In the genomic region with DNA sequence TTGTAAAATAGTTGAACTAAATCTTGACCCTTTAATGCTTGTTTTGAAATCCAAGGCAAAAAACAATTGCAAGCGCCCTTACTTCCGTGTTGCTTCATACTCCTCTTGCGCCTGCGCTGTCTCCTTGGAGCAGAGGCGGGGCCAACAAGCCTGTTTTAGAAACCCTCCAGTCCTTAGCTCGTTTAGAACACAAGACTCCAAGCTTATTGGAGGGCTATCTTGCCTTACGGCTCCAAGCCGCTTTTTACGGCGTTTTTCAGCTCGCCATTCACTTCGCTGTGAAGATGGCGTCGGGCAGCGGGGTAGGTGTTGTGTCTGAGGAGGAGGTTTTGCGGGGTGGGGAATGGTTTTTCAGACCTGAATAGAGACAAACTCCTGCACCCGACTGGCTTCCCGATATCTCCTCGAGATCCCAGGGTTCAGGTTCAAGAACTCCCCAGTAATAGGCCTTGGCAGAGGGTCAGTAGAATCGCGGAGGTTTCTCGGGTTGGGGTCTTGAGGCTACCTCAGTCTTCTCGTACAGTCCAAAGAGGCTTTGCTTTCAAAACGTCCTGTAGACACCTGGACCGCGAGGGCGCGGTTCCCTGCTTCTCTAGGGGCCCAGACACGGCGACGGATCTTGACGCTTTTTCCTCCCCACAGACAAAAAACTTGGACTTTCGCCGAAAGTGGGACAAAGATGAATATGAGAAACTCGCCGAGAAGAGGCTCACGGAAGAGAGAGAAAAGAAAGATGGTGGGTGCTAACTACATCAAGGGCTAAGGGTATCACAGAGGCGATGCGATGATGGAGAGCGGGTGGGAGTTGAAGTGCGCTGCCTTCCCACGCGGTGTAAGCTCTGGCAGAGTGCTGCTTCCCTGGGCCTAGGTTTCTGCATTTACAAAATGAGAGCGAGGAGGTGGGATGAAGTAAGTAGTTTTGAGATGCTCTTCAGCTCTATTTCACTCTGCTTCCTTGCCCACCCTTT, we compare ENCODE assay signal across 1 cellular context.
TF ChIP-seq lines count a peak whose summit lies in the region.

A gene with protein sequence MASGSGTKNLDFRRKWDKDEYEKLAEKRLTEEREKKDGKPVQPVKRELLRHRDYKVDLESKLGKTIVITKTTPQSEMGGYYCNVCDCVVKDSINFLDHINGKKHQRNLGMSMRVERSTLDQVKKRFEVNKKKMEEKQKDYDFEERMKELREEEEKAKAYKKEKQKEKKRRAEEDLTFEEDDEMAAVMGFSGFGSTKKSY (plus strand): TSS at position 271 of the 968 bp plus-strand sequence. CDS start 14 bp downstream, at position 285.

TF ChIP-seq in K562, 482 proteins besides CTCF, POLR2A, EP300 and RAD21 (continued from another document and continues in another):
- TF ChIP-seq HSF4 (CRISPR knock-in tag; IDR thresholded peaks at IDR 0.05; ENCODE audit: borderline replicate concordance) (no peak), TCF7 (IDR thresholded peaks at IDR 0.05; ENCODE audit: borderline replicate concordance) (peak; percentile 69), ZNF384 (IDR thresholded peaks at IDR 0.05; ENCODE audit: low read depth, low read length) (peak; percentile 57; the same call in 1 of the 2 replicates), FOXK2 (conservative IDR thresholded peaks at IDR 0.05 in 1 of 2, IDR thresholded peaks at IDR 0.05 in 1 of 2; ENCODE audit: low read depth in 2 of 2) (peak; percentile 94 to 96), SIN3A (IDR thresholded peaks at IDR 0.05; ENCODE audit: borderline replicate concordance in 2 of 2, control insufficient read depth in 1 of 2, low read depth in 2 of 2, low read length in 2 of 2) (peak; percentile 70 to 74; a peak in 2 of 4 replicates), MYC (IDR thresholded peaks at IDR 0.05; ENCODE audit: low read depth, low read length) (peak; percentile 45; the same call in 1 of the 2 replicates), MYC (CRISPR knock-in tag; IDR thresholded peaks at IDR 0.05; ENCODE audit: borderline replicate concordance, low read depth) (no peak), RBFOX2 (IDR thresholded peaks at IDR 0.05; ENCODE audit: low read depth, low read length) (peak; percentile 71), MTF1 (CRISPR knock-in tag; IDR thresholded peaks at IDR 0.05; ENCODE audit: borderline replicate concordance) (no peak), RBM25 (IDR thresholded peaks at IDR 0.05; ENCODE audit: low read depth, low read length, severe bottlenecking) (peak; percentile 15), POLR2H (tag; IDR thresholded peaks at IDR 0.05; ENCODE audit: low read depth) (0 out of 2 replicates have a peak, but pooled peaks have one; percentile 38), POLR2G (IDR thresholded peaks at IDR 0.05; ENCODE audit: low read depth, low read length) (peak; percentile 63), ZSCAN29 (IDR thresholded peaks at IDR 0.05) (no peak), HIVEP1 (CRISPR knock-in tag; IDR thresholded peaks at IDR 0.05) (peak; percentile 16; the same call in 1 of the 2 replicates), LARP7 (IDR thresholded peaks at IDR 0.05) (no peak), SP1 (CRISPR knock-in tag; IDR thresholded peaks at IDR 0.05) (peak; percentile 79), THAP7 (CRISPR knock-in tag; IDR thresholded peaks at IDR 0.05) (no peak), ZNF561 (CRISPR knock-in tag; conservative IDR thresholded peaks at IDR 0.05) (no peak), CHD1 (IDR thresholded peaks at IDR 0.05; ENCODE audit: low read length) (peak; percentile 52), STAT5B (CRISPR knock-in tag; IDR thresholded peaks at IDR 0.05) (no peak), NFATC3 (IDR thresholded peaks at IDR 0.05) (no peak), TFAP4 (CRISPR knock-in tag; IDR thresholded peaks at IDR 0.05; ENCODE audit: borderline replicate concordance) (peak; percentile 56; the same call in 1 of the 2 replicates), MEIS2 (IDR thresholded peaks at IDR 0.05; ENCODE audit: partially characterized antibody) (peak; percentile 54), PHF8 (IDR thresholded peaks at IDR 0.05; ENCODE audit: borderline replicate concordance, low read length) (peak; percentile 84; the same call in 1 of the 2 replicates), FOXP1 (CRISPR knock-in tag; IDR thresholded peaks at IDR 0.05) (0 out of 2 replicates have a peak, but pooled peaks have one; percentile 54), GTF2A2 (tag; IDR thresholded peaks at IDR 0.05) (no peak), TBL1XR1 (IDR thresholded peaks at IDR 0.05; ENCODE audit: low read length in 2 of 2) (0 out of 4 replicates have a peak, but pooled peaks of 1 of the 2 experiments have one; percentile 21), ZEB2 (IDR thresholded peaks at IDR 0.05) (no peak), BRD4 (IDR thresholded peaks at IDR 0.05) (no peak), E4F1 (CRISPR knock-in tag; IDR thresholded peaks at IDR 0.05; ENCODE audit: borderline replicate concordance) (peak; percentile 99), MAFF (IDR thresholded peaks at IDR 0.05; ENCODE audit: low read length) (no peak), ELK3 (CRISPR knock-in tag; IDR thresholded peaks at IDR 0.05) (no peak), YY1 (IDR thresholded peaks at IDR 0.05; ENCODE audit: borderline replicate concordance in 1 of 3, control insufficient read depth in 1 of 3, extremely low read depth in 1 of 3, insufficient read depth in 3 of 3, insufficient read length in 1 of 3, insufficient replicate concordance in 2 of 3, low read depth in 1 of 3, low read length in 2 of 3) (peak; percentile 78 to 97 (median 93)), ZNF274 (IDR thresholded peaks at IDR 0.05; ENCODE audit: borderline replicate concordance, low read depth, low read length) (no peak), ZNF197 (CRISPR knock-in tag; IDR thresholded peaks at IDR 0.05; ENCODE audit: low read depth) (no peak), TCF7L2 (IDR thresholded peaks at IDR 0.05; ENCODE audit: low read depth, low read length) (no peak), COPS2 (conservative IDR thresholded peaks at IDR 0.05) (no peak), C11orf30 (IDR thresholded peaks at IDR 0.05; ENCODE audit: low read depth) (peak; percentile 99), IRF1 (CRISPR knock-in tag; IDR thresholded peaks at IDR 0.05; ENCODE audit: borderline replicate concordance) (no peak), MNT (conservative IDR thresholded peaks at IDR 0.05) (peak; percentile 60 to 80), KDM4B (IDR thresholded peaks at IDR 0.05; ENCODE audit: borderline replicate concordance in 2 of 2, low read depth in 1 of 2) (no peak), HOXB6 (CRISPR knock-in tag; IDR thresholded peaks at IDR 0.05; ENCODE audit: borderline replicate concordance) (no peak)
- TF ChIP-seq, protein P1, sequence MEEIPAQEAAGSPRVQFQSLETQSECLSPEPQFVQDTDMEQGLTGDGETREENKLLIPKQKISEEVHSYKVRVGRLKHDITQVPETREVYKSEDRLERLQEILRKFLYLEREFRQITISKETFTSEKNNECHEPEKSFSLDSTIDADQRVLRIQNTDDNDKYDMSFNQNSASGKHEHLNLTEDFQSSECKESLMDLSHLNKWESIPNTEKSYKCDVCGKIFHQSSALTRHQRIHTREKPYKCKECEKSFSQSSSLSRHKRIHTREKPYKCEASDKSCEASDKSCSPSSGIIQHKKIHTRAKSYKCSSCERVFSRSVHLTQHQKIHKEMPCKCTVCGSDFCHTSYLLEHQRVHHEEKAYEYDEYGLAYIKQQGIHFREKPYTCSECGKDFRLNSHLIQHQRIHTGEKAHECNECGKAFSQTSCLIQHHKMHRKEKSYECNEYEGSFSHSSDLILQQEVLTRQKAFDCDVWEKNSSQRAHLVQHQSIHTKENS (CRISPR knock-in tag; IDR thresholded peaks at IDR 0.05): no peak
- TF ChIP-seq, protein P2, sequence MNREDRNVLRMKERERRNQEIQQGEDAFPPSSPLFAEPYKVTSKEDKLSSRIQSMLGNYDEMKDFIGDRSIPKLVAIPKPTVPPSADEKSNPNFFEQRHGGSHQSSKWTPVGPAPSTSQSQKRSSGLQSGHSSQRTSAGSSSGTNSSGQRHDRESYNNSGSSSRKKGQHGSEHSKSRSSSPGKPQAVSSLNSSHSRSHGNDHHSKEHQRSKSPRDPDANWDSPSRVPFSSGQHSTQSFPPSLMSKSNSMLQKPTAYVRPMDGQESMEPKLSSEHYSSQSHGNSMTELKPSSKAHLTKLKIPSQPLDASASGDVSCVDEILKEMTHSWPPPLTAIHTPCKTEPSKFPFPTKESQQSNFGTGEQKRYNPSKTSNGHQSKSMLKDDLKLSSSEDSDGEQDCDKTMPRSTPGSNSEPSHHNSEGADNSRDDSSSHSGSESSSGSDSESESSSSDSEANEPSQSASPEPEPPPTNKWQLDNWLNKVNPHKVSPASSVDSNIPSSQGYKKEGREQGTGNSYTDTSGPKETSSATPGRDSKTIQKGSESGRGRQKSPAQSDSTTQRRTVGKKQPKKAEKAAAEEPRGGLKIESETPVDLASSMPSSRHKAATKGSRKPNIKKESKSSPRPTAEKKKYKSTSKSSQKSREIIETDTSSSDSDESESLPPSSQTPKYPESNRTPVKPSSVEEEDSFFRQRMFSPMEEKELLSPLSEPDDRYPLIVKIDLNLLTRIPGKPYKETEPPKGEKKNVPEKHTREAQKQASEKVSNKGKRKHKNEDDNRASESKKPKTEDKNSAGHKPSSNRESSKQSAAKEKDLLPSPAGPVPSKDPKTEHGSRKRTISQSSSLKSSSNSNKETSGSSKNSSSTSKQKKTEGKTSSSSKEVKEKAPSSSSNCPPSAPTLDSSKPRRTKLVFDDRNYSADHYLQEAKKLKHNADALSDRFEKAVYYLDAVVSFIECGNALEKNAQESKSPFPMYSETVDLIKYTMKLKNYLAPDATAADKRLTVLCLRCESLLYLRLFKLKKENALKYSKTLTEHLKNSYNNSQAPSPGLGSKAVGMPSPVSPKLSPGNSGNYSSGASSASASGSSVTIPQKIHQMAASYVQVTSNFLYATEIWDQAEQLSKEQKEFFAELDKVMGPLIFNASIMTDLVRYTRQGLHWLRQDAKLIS (CRISPR knock-in tag; IDR thresholded peaks at IDR 0.05): 0 out of 2 replicates have a peak, but pooled peaks have one; percentile 21
